In the genomic region with DNA sequence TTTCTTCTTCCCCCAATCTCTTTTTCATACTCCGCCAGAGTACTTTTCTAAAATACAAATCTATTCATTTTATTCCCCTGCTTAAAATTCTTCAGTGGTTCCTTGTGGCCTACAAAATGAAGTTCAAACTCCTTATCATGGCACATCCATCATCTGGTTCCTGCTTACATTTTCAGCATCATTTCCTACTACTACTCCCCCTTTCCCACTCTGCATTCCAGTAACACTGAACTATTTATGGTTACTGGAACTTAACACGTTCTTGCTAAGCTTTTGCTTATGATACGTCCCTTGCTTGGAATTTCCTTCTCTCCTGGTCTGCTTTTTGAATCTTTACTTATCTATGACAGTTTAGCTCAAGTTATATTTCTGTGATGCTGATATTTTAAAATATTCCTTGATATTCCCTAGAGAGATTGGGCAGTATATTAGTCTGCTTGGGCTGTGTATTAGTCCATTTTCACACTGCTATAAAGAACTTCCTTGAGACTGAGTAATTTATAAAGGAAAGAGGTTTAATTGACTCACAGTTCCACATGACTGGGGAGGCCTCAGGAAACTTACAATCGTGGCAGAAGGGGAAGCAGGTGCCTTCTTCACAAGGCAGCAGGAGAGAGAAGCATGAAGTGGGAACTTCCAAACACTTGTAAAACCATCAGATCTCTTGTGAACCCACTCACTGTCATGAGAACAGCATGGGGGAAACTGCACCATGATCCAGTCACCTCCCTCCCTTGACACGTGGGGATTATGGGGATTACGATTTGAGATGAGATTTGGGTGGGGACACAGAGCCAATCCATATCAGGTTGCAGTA, we compare ENCODE assay signal across 13 cellular contexts. TPM values are rescaled to one million over a fixed set of nuclear protein-coding genes. Genes with fewer than 3 reads are reported as not detected.
A peak's percentile ranks its signal among the peaks of the same experiment; 100 is the strongest.
DNase-seq lines count a peak whose midpoint lies in the region; ATAC-seq and TF ChIP-seq lines count a peak whose summit lies in the region.
"Had no signal": no experiment of that assay in that cellular context is flagged by ENCODE, and none has a peak within 500 bp of the region (broad histone marks: within the 10 kb centered on the region; RNA-seq: fewer than 3 reads in every experiment).

No MANE protein-coding gene starts in this region.

- H3K79me2 ChIP-seq in GM23248 (ENCODE audit: insufficient read depth) (peaks cover 100% of the 10 kb centered on the region), hepatocyte (peaks cover 97% of the 10 kb centered on the region)

- no peak for ATAC-seq in HG02938 (IDR thresholded peaks at IDR 0.05; ENCODE audit: unreplicated experiment)
- no peak for ATAC-seq in GM18511 (IDR thresholded peaks at IDR 0.05; ENCODE audit: unreplicated experiment)

- no peaks in the 10 kb centered on the region for H3K9me2 ChIP-seq in GM23248 (ENCODE audit: insufficient read depth)
- no peaks in the 10 kb centered on the region for H3K9me2 ChIP-seq in hepatocyte (replicated peaks; ENCODE audit: insufficient read depth)

- H3K27me3 ChIP-seq in GM23248 (replicated peaks; ENCODE audit: insufficient read depth) (no peaks in the 10 kb centered on the region), hepatocyte (no peaks in the 10 kb centered on the region), skeletal muscle tissue (ENCODE audit: control insufficient read depth in 3 of 3, insufficient read depth in 3 of 3, low read length in 3 of 3) (no peaks in the 10 kb centered on the region)
- H3K27me3 ChIP-seq: vagina had no signal

- H3K27ac ChIP-seq in GM23248, result peak overlapping the region; percentile 27
- H3K27ac ChIP-seq in hepatocyte, result peak overlapping the region; percentile 77
- H3K27ac ChIP-seq in skeletal muscle tissue (ENCODE audit: low read depth, low read length), result peak overlapping the region; percentile 58
- H3K27ac ChIP-seq: vagina had no signal

- 0 out of 2 replicates have a peak, but pooled peaks cover 7% of the 10 kb centered on the region for H3F3A ChIP-seq in GM23248 (ENCODE audit: insufficient read depth)

- no peaks in the 10 kb centered on the region; the same call in 1 of the 2 replicates for H3K4me1 ChIP-seq in GM23248 (ENCODE audit: insufficient read depth)
- H3K4me1 ChIP-seq in hepatocyte (ENCODE audit: insufficient read depth), result peaks cover 5% of the 10 kb centered on the region
- H3K4me1 ChIP-seq in skeletal muscle tissue (ENCODE audit: control insufficient read depth in 3 of 3, insufficient read depth in 3 of 3, low read length in 3 of 3), result peaks cover 3 to 20% (median 3%) of the 10 kb centered on the region in 3 donors

- peak; percentile 34 for DNase-seq in GM23248
- DNase-seq in cardiac fibroblast (ENCODE audit: low read depth in 2 of 2), result peak; percentile 62 to 96
- peak; percentile 17 for DNase-seq in hepatocyte (ENCODE audit: low spot score)
- DNase-seq in mesenteric fat pad (ENCODE audit: low spot score), result no peak
- DNase-seq in NCI-H2081 (lab: John Stamatoyannopoulos, UW), result no peak
- DNase-seq: CD8-positive, alpha-beta memory T cell; H7; kidney glomerular epithelial cell; NCI-H1436 had no signal

- H3K4me3 ChIP-seq in GM23248, result no peak overlapping the region
- H3K4me3 ChIP-seq in cardiac fibroblast (replicated peaks in 1 of 2; ENCODE audit: low read depth in 2 of 2, low read length in 2 of 2), result no peak overlapping the region
- no peak overlapping the region for H3K4me3 ChIP-seq in hepatocyte
- no peak overlapping the region for H3K4me3 ChIP-seq in skeletal muscle tissue (ENCODE audit: low read length in 3 of 3)
- H3K4me3 ChIP-seq: vagina had no signal

- H3K36me3 ChIP-seq in GM23248 (ENCODE audit: low read depth) (no peaks in the 10 kb centered on the region), hepatocyte (replicated peaks; ENCODE audit: insufficient read depth, low read depth) (no peaks in the 10 kb centered on the region), skeletal muscle tissue (ENCODE audit: control insufficient read depth in 3 of 3, insufficient read depth in 3 of 3, low read length in 3 of 3) (no peaks in the 10 kb centered on the region)
- H3K36me3 ChIP-seq: vagina had no signal

- WGBS in GM23248 (ENCODE audit: low coverage in 1 of 2, low lambda C conversion rate in 2 of 2, missing lambda C conversion rate in 2 of 2), 2 experiments, result 77 to 78% methylated on average over 6 of the region's 6 CpGs
- WGBS in hepatocyte (ENCODE audit: low lambda C conversion rate, missing lambda C conversion rate), result 70% methylated on average over 6 of the region's 6 CpGs

- no peak overlapping the region for H3K9ac ChIP-seq in GM23248
- no peak overlapping the region for H3K9ac ChIP-seq in skeletal muscle tissue (ENCODE audit: low read depth in 1 of 3, low read length in 3 of 3)

- in situ Hi-C loops in GM23248 (cut with MboI), result no loop called here

- peak overlapping the region; percentile 1 for H3K4me2 ChIP-seq in GM23248 (ENCODE audit: unreplicated experiment)
- H3K4me2 ChIP-seq in hepatocyte, result peak overlapping the region; percentile 34

- no peaks in the 10 kb centered on the region for H3K9me3 ChIP-seq in GM23248 (ENCODE audit: low read depth)
- H3K9me3 ChIP-seq in hepatocyte (ENCODE audit: low read depth), result no peaks in the 10 kb centered on the region
- no peaks in the 10 kb centered on the region for H3K9me3 ChIP-seq in skeletal muscle tissue (ENCODE audit: control insufficient read depth in 3 of 3, low read length in 3 of 3)
- H3K9me3 ChIP-seq: vagina had no signal

- TF ChIP-seq CTCF in cardiac fibroblast (IDR thresholded peaks at IDR 0.05; ENCODE audit: low read depth, low read length) (no peak), hepatocyte (IDR thresholded peaks at IDR 0.05; ENCODE audit: poor library complexity) (no peak)

- no peak overlapping the region for H2AFZ ChIP-seq in GM23248
- H2AFZ ChIP-seq in hepatocyte, result no peak overlapping the region

- H4K20me1 ChIP-seq in GM23248 (ENCODE audit: insufficient read depth) (0 out of 2 replicates have a peak, but pooled peaks cover 17% of the 10 kb centered on the region), hepatocyte (ENCODE audit: insufficient read depth, poor library complexity, severe bottlenecking) (peaks cover 16% of the 10 kb centered on the region)

RNA-seq across cellular contexts. Expression of a gene that starts 53.2 kb away (rescaled TPM):
- 29.7 and 31.3 TPM in 2 replicates for total RNA-seq in GM23248 (2014; rRNA removed; shearing (Covaris generic))
- 17.5 and 17.8 TPM in 2 replicates for polyA plus RNA-seq in GM23248 (2016; fragmentation: Nextera tagmentation; extraction: Ambion mirVana)
- total RNA-seq in hepatocyte, result 40.9 and 42.2 TPM in 2 replicates
- 12.5 and 13.2 TPM in 2 replicates for polyA plus RNA-seq in hepatocyte
- total RNA-seq in skeletal muscle tissue, result 24.0 TPM
- 74.9 TPM for total RNA-seq in mesenteric fat pad

Comparison
In these comparisons a context has a peak if more than half of its experiments do, and no peak if none do; other contexts are left out.
1. DNase-seq: peak in GM23248 (single experiment), cardiac fibroblast (2 of 2) and hepatocyte (single experiment); none in mesenteric fat pad (single experiment) and NCI-H2081 (0 of 2).
2. H3K27ac ChIP-seq: peak in every context shown above with its lines; median percentile 77 in hepatocyte; 58 in skeletal muscle tissue; 27 in GM23248.